ENCODE assay signal across 8 cellular contexts in the genomic region with DNA sequence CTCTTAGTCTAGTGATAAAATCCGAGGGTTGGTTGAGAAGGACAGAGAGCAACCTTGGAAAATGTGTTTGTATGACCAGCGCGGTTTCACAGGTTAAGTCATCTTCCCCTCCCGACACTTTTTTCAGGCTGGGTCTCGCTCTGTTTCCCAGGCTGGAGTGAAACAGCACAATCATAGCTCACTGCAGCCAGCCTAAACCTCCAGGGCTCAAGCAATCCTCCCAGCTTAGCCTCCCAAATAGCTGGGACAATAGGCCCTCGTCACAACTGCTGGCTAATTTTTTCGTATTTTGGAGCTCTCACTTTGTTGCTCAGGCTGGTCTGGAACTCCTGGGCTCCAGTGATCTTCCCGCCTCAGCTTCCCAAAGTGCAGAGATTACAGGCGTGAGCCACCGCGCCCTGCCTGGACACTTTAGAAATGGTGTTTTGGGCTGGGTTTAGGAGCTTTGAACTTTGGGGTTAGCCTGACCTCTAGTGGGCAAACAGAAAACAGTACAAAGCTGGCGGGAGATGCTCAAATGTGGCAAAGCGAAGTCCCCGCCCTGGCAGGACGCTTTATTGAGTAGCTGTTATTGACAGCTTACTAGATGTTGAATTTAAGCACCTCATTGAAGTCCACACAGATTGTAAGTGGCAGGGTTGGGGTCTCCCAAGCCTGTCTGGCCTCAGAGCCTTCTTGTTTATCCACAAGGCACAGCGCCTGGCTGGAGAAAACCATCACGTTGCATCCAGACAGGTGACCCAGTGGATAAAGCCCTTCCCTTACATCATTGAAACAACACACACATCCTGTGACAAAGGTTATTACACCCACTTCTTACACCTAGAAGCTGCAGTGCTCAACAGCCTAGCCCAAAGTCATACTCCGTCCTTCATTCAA. TPM values are rescaled to one million over a fixed set of nuclear protein-coding genes. Genes with fewer than 3 reads are reported as not detected.
DNase-seq lines count a peak whose midpoint lies in the region; ATAC-seq, FAIRE-seq and TF ChIP-seq lines count a peak whose summit lies in the region.

No MANE protein-coding gene starts in this region.

- peaks cover 6% of the 10 kb centered on the region for H3K27me3 Mint-ChIP-seq in T-helper 2 cell treated with Interferon-gamma antibody and Interleukin-4, amounts not matched to agents 5 μg/mL and 100 μg/mL, for 36 hours (ENCODE audit: low read depth)

- no peak overlapping the region for H3K27ac ChIP-seq in hepatocyte

- WGBS in hepatocyte (ENCODE audit: low lambda C conversion rate, missing lambda C conversion rate), result 46% methylated on average over 18 of the region's 18 CpGs

- H3K9me3 ChIP-seq in hepatocyte (ENCODE audit: low read depth), result no peaks in the 10 kb centered on the region

- no peaks in the 10 kb centered on the region for H3K4me1 Mint-ChIP-seq in T-helper 2 cell treated with Interferon-gamma antibody and Interleukin-4, amounts not matched to agents 5 μg/mL and 100 μg/mL, for 36 hours (ENCODE audit: low read depth)

- no peaks in the 10 kb centered on the region for H3K9me3 Mint-ChIP-seq in T-helper 2 cell treated with Interferon-gamma antibody and Interleukin-4, amounts not matched to agents 5 μg/mL and 100 μg/mL, for 36 hours

- H3K9me2 ChIP-seq in hepatocyte (replicated peaks; ENCODE audit: insufficient read depth), result no peaks in the 10 kb centered on the region

- no peaks in the 10 kb centered on the region for H3K79me2 ChIP-seq in hepatocyte

- H3K36me3 ChIP-seq in hepatocyte (replicated peaks; ENCODE audit: insufficient read depth, low read depth), result no peaks in the 10 kb centered on the region

- H4K20me1 ChIP-seq in hepatocyte (ENCODE audit: insufficient read depth, poor library complexity, severe bottlenecking), result no peaks in the 10 kb centered on the region

- no peak overlapping the region for H3K4me3 Mint-ChIP-seq in T-helper 2 cell treated with Interferon-gamma antibody and Interleukin-4, amounts not matched to agents 5 μg/mL and 100 μg/mL, for 36 hours

- no peaks in the 10 kb centered on the region for H3K36me3 Mint-ChIP-seq in T-helper 2 cell treated with Interferon-gamma antibody and Interleukin-4, amounts not matched to agents 5 μg/mL and 100 μg/mL, for 36 hours (ENCODE audit: low read depth)

- FAIRE-seq in GM18507 (lab: Jason Lieb, UNC), result peak; percentile 88

- no peak overlapping the region for H3K4me3 ChIP-seq in hepatocyte

- no peak overlapping the region for H2AFZ ChIP-seq in hepatocyte

- TF ChIP-seq CTCF in hepatocyte (IDR thresholded peaks at IDR 0.05; ENCODE audit: poor library complexity), result peak; percentile 81

- H3K4me2 ChIP-seq in hepatocyte, result no peak overlapping the region

- H3K27me3 ChIP-seq in hepatocyte, result peaks cover 5% of the 10 kb centered on the region

- DNase-seq in AG08395 (ENCODE audit: low spot score) (peak; percentile 81), GM18507 (ENCODE audit: extremely low spot score, insufficient read length, low read depth) (peak; percentile 54), MV-4-11 (lab: John Stamatoyannopoulos, UW) (peak; percentile 62), anterior cingulate cortex (lab: John Stamatoyannopoulos, UW) (peak in 52 of 58 donors; percentile 5 to 69 (median 28)), hepatocyte (ENCODE audit: low spot score) (peak; percentile 74)
- peak; percentile 50 for DNase-seq in T-helper 2 cell treated with Interferon-gamma antibody and Interleukin-4, amounts not matched to agents 5 μg/mL and 100 μg/mL, for 36 hours (ENCODE audit: low spot score)
- peak; percentile 12 to 47 for DNase-seq in stimulated activated CD4-positive, alpha-beta T cell treated with anti-CD3 and anti-CD28 coated beads, Interleukin-12 subunit alpha, Interleukin-12 subunit beta, amount 100 ng/mL, for 24 hours (ENCODE audit: low read depth in 2 of 2)

- no peak overlapping the region for H3K27ac Mint-ChIP-seq in T-helper 2 cell treated with Interferon-gamma antibody and Interleukin-4, amounts not matched to agents 5 μg/mL and 100 μg/mL, for 36 hours

- ATAC-seq in HG03045 (IDR thresholded peaks at IDR 0.05; ENCODE audit: unreplicated experiment), result no peak

- no peaks in the 10 kb centered on the region for H3K4me1 ChIP-seq in hepatocyte (ENCODE audit: insufficient read depth)

RNA-seq across cellular contexts. Expression of gene RBBP6, which starts 34.7 kb away (rescaled TPM):
- total RNA-seq in hepatocyte, result 41.4 and 43.7 TPM in 2 replicates
- polyA plus RNA-seq in hepatocyte, result 45.6 and 62.1 TPM in 2 replicates

Comparison
In these comparisons a context has a peak if more than half of its experiments do, and no peak if none do; other contexts are left out.
1. DNase-seq: peak in every context shown above with its lines; median percentile 81 in AG08395; 74 in hepatocyte; 62 in MV-4-11; 54 in GM18507; 50 in T-helper 2 cell treated with Interferon-gamma antibody and Interleukin-4, amounts not matched to agents 5 μg/mL and 100 μg/mL, for 36 hours; 30 in stimulated activated CD4-positive, alpha-beta T cell treated with anti-CD3 and anti-CD28 coated beads, Interleukin-12 subunit alpha, Interleukin-12 subunit beta, amount 100 ng/mL, for 24 hours; 28 in anterior cingulate cortex.